19 cellular contexts compared by ENCODE assay signal in the genomic region with DNA sequence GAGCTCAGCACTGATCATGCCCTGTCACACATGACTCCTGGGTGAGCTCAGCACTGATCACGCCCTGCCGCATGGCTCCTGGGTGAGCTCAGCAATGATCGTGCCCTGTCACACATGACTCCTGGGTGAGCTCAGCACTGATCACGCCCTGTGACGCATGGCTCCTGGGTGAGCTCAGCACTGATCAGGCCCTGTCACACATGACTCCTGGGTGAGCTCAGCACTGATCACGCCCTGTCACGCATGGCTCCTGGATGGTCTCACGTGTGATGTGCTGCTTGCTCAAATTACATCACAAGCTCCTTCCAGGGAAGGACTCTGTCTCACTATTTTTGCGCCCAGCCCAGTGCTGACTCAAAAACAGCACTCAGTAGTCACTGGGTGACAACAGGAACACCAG.
"Had no signal": no experiment of that assay in that cellular context is flagged by ENCODE, and none has a peak within 500 bp of the region (broad histone marks: within the 10 kb centered on the region; RNA-seq: fewer than 3 reads in every experiment).

No MANE protein-coding gene starts in this region.

- H3K79me2 ChIP-seq: parathyroid adenoma had no signal

- DNase-seq: activated CD4-positive, alpha-beta T cell treated with anti-CD3 and anti-CD28 coated beads, Interleukin-2, amount 10 ng/mL, durations not matched to agents 24 days and 14 days; activated CD4-positive, CD25-positive, alpha-beta regulatory T cell; activated CD8-positive, alpha-beta memory T cell treated with anti-CD3 and anti-CD28 coated beads for 24 hours; activated CD8-positive, alpha-beta memory T cell treated with anti-CD3 and anti-CD28 coated beads, Interleukin-2, amount 50 U/mL, for 48 hours; activated effector memory CD4-positive, alpha-beta T cell treated with anti-CD3 and anti-CD28 coated beads, Interleukin-2, amount 50 U/mL, for 16 hours; activated naive CD4-positive, alpha-beta T cell treated with anti-CD3 and anti-CD28 coated beads, Interleukin-2, amount 50 U/mL, for 16 hours; activated T-cell treated with anti-CD3 and anti-CD28 coated beads, Interleukin-2, amount 50 U/mL, for 48 hours; cortex of kidney; foreskin melanocyte; head of caudate nucleus; sigmoid colon; stimulated activated naive CD4-positive, alpha-beta T cell; thyroid gland had no signal

- H3K4me1 Mint-ChIP-seq: mesothelial cell of epicardium had no signal

- H3K27me3 Mint-ChIP-seq: activated CD4-positive, alpha-beta T cell treated with anti-CD3 and anti-CD28 coated beads, Interleukin-2, amount 10 ng/mL, durations not matched to agents 24 days and 14 days; natural killer cell treated with Interleukin-12 subunit alpha and Interleukin-12 subunit beta and Interleukin-15 and Interleukin-18, amount 100 ng/mL, for 72 hours had no signal

- H3K27me3 ChIP-seq: ascending aorta, sigmoid colon, thyroid gland had no signal

- H3K27ac ChIP-seq: ascending aorta, parathyroid adenoma, thyroid gland had no signal

- H2AFZ ChIP-seq: parathyroid adenoma had no signal

- H3K27ac Mint-ChIP-seq: activated CD4-positive, alpha-beta T cell treated with anti-CD3 and anti-CD28 coated beads, Interleukin-2, amount 10 ng/mL, durations not matched to agents 24 days and 14 days; mesothelial cell of epicardium; natural killer cell treated with Interleukin-12 subunit alpha and Interleukin-12 subunit beta and Interleukin-15 and Interleukin-18, amount 100 ng/mL, for 72 hours had no signal

- H3K4me3 Mint-ChIP-seq: activated CD4-positive, alpha-beta T cell treated with anti-CD3 and anti-CD28 coated beads, Interleukin-2, amount 10 ng/mL, durations not matched to agents 24 days and 14 days; mesothelial cell of epicardium; natural killer cell treated with Interleukin-12 subunit alpha and Interleukin-12 subunit beta and Interleukin-15 and Interleukin-18, amount 100 ng/mL, for 72 hours had no signal

- H3K9me3 Mint-ChIP-seq: activated CD4-positive, alpha-beta T cell treated with anti-CD3 and anti-CD28 coated beads, Interleukin-2, amount 10 ng/mL, durations not matched to agents 24 days and 14 days; mesothelial cell of epicardium; natural killer cell treated with Interleukin-12 subunit alpha and Interleukin-12 subunit beta and Interleukin-15 and Interleukin-18, amount 100 ng/mL, for 72 hours had no signal

- FAIRE-seq: endometrium, keratinocyte had no signal

- H3K9me3 ChIP-seq: ascending aorta, sigmoid colon, thyroid gland had no signal

- H3K4me1 ChIP-seq: parathyroid adenoma had no signal

- H3K9ac ChIP-seq: parathyroid adenoma had no signal

- H3K4me3 ChIP-seq: ascending aorta, sigmoid colon, thyroid gland had no signal
